8 cellular contexts compared by ENCODE assay signal in the genomic region with DNA sequence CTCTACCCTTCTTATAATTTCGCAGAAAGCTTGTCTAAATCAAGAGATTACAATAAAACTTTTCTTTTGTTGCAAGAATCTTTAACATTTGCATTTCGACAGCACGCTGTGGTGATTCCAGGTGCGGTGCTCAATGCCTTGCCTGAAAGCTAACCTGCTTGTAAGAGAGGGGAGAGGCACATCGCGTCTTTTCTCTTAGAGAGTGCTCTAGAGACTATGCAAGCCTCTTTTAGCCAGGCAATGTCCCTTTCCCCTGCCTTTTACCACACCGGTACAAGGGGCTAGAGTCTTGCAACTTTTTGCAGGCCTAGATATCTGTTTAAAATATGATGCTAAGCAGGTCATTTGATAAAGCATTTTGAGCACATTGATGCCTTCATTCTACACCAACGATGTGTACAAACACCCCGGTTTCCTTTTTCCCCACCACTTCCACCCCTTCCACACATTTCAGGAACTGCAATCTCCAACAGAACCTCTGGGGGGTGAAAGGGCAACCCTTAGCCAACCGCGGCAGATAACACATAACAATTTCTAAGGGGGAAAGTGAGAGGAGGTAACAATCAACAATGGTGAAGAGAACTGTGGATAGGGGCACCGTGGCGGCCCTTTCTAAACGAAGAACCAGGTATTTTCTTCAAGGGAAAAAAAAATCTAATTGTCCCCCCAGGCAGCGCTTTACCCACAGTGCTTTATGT. TPM values are rescaled to one million over a fixed set of nuclear protein-coding genes. Genes with fewer than 3 reads are reported as not detected.
A peak's percentile ranks its signal among the peaks of the same experiment; 100 is the strongest.
DNase-seq lines count a peak whose midpoint lies in the region; ATAC-seq lines count a peak whose summit lies in the region.

No MANE protein-coding gene starts in this region.

- no peak overlapping the region for H3K27ac Mint-ChIP-seq in activated CD4-positive, alpha-beta memory T cell treated with anti-CD3 and anti-CD28 coated beads, Interleukin-2, amount 10 ng/mL, durations not matched to agents 7 days and 5 days
- no peak overlapping the region for H3K27ac Mint-ChIP-seq in stimulated activated effector memory CD8-positive, alpha-beta T cell treated with anti-CD3 and anti-CD28 coated beads, Interleukin-12 subunit alpha, Interleukin-12 subunit beta, amount 100 ng/mL, for 72 hours

- no peaks in the 10 kb centered on the region for H3K9me3 Mint-ChIP-seq in activated CD4-positive, alpha-beta memory T cell treated with anti-CD3 and anti-CD28 coated beads, Interleukin-2, amount 10 ng/mL, durations not matched to agents 7 days and 5 days
- no peaks in the 10 kb centered on the region for H3K9me3 Mint-ChIP-seq in stimulated activated effector memory CD8-positive, alpha-beta T cell treated with anti-CD3 and anti-CD28 coated beads, Interleukin-12 subunit alpha, Interleukin-12 subunit beta, amount 100 ng/mL, for 72 hours

- H3K9me3 ChIP-seq in iPS DF 6.9 (ENCODE audit: control insufficient read depth, insufficient read depth, low read length), result no peaks in the 10 kb centered on the region

- no peaks in the 10 kb centered on the region for H3K27me3 ChIP-seq in iPS DF 6.9 (ENCODE audit: control insufficient read depth, insufficient read depth, low read length)

- POLR2A ChIA-PET in activated CD4-positive, alpha-beta memory T cell treated with anti-CD3 and anti-CD28 coated beads, Interleukin-2, amount 10 ng/mL, durations not matched to agents 7 days and 5 days (lab: Charles Lee), result no interaction called here

- in situ Hi-C loops in G401 (cut with HindIII; ENCODE audit: low sequenced_read_pairs), result no loop called here

- no peak overlapping the region for H3K27ac ChIP-seq in iPS DF 6.9 (ENCODE audit: low read length)

- H3K27me3 Mint-ChIP-seq in activated CD4-positive, alpha-beta memory T cell treated with anti-CD3 and anti-CD28 coated beads, Interleukin-2, amount 10 ng/mL, durations not matched to agents 7 days and 5 days, result peaks cover 50% of the 10 kb centered on the region

- H3K36me3 Mint-ChIP-seq in activated CD4-positive, alpha-beta memory T cell treated with anti-CD3 and anti-CD28 coated beads, Interleukin-2, amount 10 ng/mL, durations not matched to agents 7 days and 5 days (ENCODE audit: low read depth), result no peaks in the 10 kb centered on the region
- no peaks in the 10 kb centered on the region for H3K36me3 Mint-ChIP-seq in stimulated activated effector memory CD8-positive, alpha-beta T cell treated with anti-CD3 and anti-CD28 coated beads, Interleukin-12 subunit alpha, Interleukin-12 subunit beta, amount 100 ng/mL, for 72 hours

- ATAC-seq in stimulated activated effector memory CD8-positive, alpha-beta T cell treated with anti-CD3 and anti-CD28 coated beads, Interleukin-12 subunit alpha, Interleukin-12 subunit beta, amount 100 ng/mL, for 72 hours, result no peak

- peak overlapping the region; percentile 21 for H3K4me3 Mint-ChIP-seq in activated CD4-positive, alpha-beta memory T cell treated with anti-CD3 and anti-CD28 coated beads, Interleukin-2, amount 10 ng/mL, durations not matched to agents 7 days and 5 days
- peak overlapping the region; percentile 61 for H3K4me3 Mint-ChIP-seq in stimulated activated effector memory CD8-positive, alpha-beta T cell treated with anti-CD3 and anti-CD28 coated beads, Interleukin-12 subunit alpha, Interleukin-12 subunit beta, amount 100 ng/mL, for 72 hours

- H3K4me1 Mint-ChIP-seq in activated CD4-positive, alpha-beta memory T cell treated with anti-CD3 and anti-CD28 coated beads, Interleukin-2, amount 10 ng/mL, durations not matched to agents 7 days and 5 days, result peaks cover 12% of the 10 kb centered on the region
- H3K4me1 Mint-ChIP-seq in stimulated activated effector memory CD8-positive, alpha-beta T cell treated with anti-CD3 and anti-CD28 coated beads, Interleukin-12 subunit alpha, Interleukin-12 subunit beta, amount 100 ng/mL, for 72 hours, result peaks cover 11% of the 10 kb centered on the region

- H3K36me3 ChIP-seq in iPS DF 6.9 (ENCODE audit: control insufficient read depth, insufficient read depth, low read length), result no peaks in the 10 kb centered on the region

- H3K4me3 ChIP-seq in iPS DF 6.9 (ENCODE audit: low read length), result peak overlapping the region; percentile 68; the same call in 1 of the 2 replicates

- DNase-seq in ELR (ENCODE audit: low read depth) (peak; percentile 72), NCI-H1694 treated with DMSO at 0.1 percent for 48 hours (lab: John Stamatoyannopoulos, UW) (peak; percentile 42), iPS DF 6.9 (ENCODE audit: low read depth, low spot score) (no peak), foreskin melanocyte (no peak), G401 (ENCODE audit: low spot score) (no peak), pons (ENCODE audit: low spot score) (no peak)
- DNase-seq in activated CD4-positive, alpha-beta memory T cell treated with anti-CD3 and anti-CD28 coated beads, Interleukin-2, amount 10 ng/mL, durations not matched to agents 7 days and 5 days, result no peak
- no peak for DNase-seq in stimulated activated effector memory CD8-positive, alpha-beta T cell treated with anti-CD3 and anti-CD28 coated beads, Interleukin-12 subunit alpha, Interleukin-12 subunit beta, amount 100 ng/mL, for 72 hours (ENCODE audit: low spot score in 2 of 2)

- H3K4me1 ChIP-seq in iPS DF 6.9 (ENCODE audit: control insufficient read depth, insufficient read depth, low read length), result no peaks in the 10 kb centered on the region

- CTCF ChIA-PET in activated CD4-positive, alpha-beta memory T cell treated with anti-CD3 and anti-CD28 coated beads, Interleukin-2, amount 10 ng/mL, durations not matched to agents 7 days and 5 days (lab: Charles Lee), result no interaction called here

- WGBS in iPS DF 6.9 (ENCODE audit: insufficient coverage, insufficient read length), result no CpG with 5 or more reads among the region's 15 CpGs

RNA-seq across cellular contexts. Expression of a gene that starts 1.3 kb away (rescaled TPM):
- total RNA-seq in activated CD4-positive, alpha-beta memory T cell treated with anti-CD3 and anti-CD28 coated beads, Interleukin-2, amount 10 ng/mL, durations not matched to agents 7 days and 5 days, result not detected
- total RNA-seq in G401 (2014; rRNA removed; shearing (Covaris generic)), result 0.07 TPM in 1 of 2 replicates, not detected in the other

Comparison
In these comparisons a context has a peak if more than half of its experiments do, and no peak if none do; other contexts are left out.
1. DNase-seq: peak in ELR (single experiment) and NCI-H1694 treated with DMSO at 0.1 percent for 48 hours (single experiment); none in activated CD4-positive, alpha-beta memory T cell treated with anti-CD3 and anti-CD28 coated beads, Interleukin-2, amount 10 ng/mL, durations not matched to agents 7 days and 5 days (single experiment), iPS DF 6.9 (single experiment), stimulated activated effector memory CD8-positive, alpha-beta T cell treated with anti-CD3 and anti-CD28 coated beads, Interleukin-12 subunit alpha, Interleukin-12 subunit beta, amount 100 ng/mL, for 72 hours (0 of 2), foreskin melanocyte (single experiment), G401 (single experiment) and pons (single experiment).